ENCODE assay signal across 1 cellular context in the genomic region with DNA sequence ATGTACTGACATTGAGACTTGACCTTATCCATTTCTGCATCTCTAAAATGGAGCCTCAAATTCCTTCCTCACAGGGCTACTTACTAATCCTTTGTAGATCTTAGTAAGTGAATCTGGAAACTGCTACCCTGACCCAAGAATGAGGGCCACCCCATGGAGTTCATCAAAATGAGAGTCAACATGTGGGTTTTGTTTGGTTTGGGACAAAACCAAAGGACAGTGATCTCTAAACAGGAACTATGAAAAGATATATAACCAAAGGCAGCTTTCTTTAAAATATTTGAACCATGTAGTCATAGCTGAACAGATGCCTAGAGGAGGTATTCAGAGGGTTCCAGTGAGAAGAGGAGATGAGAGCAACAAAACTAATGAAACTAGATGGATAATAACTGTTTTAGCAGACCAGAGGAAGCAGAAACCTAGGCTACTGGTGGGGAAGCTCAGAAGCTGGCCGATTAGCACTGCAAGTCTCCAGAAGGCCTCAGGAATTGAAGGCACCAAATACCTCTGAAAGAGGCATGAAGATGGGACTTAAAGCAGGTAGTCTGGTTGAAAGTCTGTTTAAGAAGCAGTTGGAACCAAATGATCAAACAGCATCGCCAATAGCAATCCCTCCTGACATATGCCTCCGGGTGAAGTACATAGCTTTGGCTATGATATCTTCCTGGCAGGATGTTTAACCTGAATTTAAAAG.
TF ChIP-seq lines count a peak whose summit lies in the region.

No MANE protein-coding gene starts in this region.

TF ChIP-seq in HepG2, 621 proteins besides CTCF, POLR2A, EP300 and RAD21 (continued from another document):
- TF ChIP-seq, protein P1, sequence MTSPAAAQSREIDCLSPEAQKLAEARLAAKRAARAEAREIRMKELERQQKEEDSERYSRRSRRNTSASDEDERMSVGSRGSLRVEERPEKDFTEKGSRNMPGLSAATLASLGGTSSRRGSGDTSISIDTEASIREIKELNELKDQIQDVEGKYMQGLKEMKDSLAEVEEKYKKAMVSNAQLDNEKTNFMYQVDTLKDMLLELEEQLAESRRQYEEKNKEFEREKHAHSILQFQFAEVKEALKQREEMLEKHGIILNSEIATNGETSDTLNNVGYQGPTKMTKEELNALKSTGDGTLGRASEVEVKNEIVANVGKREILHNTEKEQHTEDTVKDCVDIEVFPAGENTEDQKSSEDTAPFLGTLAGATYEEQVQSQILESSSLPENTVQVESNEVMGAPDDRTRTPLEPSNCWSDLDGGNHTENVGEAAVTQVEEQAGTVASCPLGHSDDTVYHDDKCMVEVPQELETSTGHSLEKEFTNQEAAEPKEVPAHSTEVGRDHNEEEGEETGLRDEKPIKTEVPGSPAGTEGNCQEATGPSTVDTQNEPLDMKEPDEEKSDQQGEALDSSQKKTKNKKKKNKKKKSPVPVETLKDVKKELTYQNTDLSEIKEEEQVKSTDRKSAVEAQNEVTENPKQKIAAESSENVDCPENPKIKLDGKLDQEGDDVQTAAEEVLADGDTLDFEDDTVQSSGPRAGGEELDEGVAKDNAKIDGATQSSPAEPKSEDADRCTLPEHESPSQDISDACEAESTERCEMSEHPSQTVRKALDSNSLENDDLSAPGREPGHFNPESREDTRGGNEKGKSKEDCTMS (CRISPR knock-in tag; conservative IDR thresholded peaks at IDR 0.05): no peak
